In the genomic region with DNA sequence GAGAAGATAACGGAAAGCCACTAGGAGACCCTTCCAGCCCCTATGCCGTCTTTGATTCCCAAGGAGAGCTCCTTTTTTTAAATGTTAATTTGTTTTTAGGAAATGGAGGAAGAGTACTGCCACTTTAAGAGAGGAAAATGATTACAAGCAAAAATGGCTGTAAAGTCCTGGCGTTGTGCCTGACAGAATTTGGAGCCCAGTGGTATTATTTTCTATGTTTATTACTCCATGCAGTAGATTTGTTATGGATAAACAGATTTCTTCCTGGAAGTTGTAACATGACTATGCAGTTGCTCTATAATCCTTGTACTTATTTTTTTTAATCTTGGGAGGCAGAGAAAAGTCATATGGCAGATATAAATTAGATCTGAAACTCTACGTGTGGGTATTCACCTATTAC, we compare ENCODE assay signal across 20 cellular contexts.
"Had no signal": no experiment of that assay in that cellular context is flagged by ENCODE, and none has a peak within 500 bp of the region (broad histone marks: within the 10 kb centered on the region; RNA-seq: fewer than 3 reads in every experiment).

No MANE protein-coding gene starts in this region.

- H3K4me3 ChIP-seq: dorsolateral prefrontal cortex, gastroesophageal sphincter, left lung, lower lobe of right lung, ovary, stomach, thoracic aorta, upper lobe of left lung, vagina had no signal

- H3K36me3 ChIP-seq: left lung, lower lobe of right lung, ovary, stomach, thoracic aorta, upper lobe of left lung, vagina had no signal

- H3K9me3 ChIP-seq: gastroesophageal sphincter, left lung, lower lobe of right lung, ovary, stomach, thoracic aorta, upper lobe of left lung, vagina had no signal

- H3K4me3 Mint-ChIP-seq: naive thymus-derived CD4-positive, alpha-beta T cell had no signal

- H3K36me3 Mint-ChIP-seq: naive thymus-derived CD4-positive, alpha-beta T cell had no signal

- H3K27ac Mint-ChIP-seq: naive thymus-derived CD4-positive, alpha-beta T cell had no signal

- H3K4me1 Mint-ChIP-seq: naive thymus-derived CD4-positive, alpha-beta T cell had no signal

- DNase-seq: cortex of kidney; dorsolateral prefrontal cortex; effector CD8-positive, alpha-beta T cell; foreskin fibroblast; glutamatergic neuron; islet precursor cell; left lung; lower lobe of right lung; mesendoderm; naive thymus-derived CD4-positive, alpha-beta T cell; ovary; right cardiac atrium; small intestine; stimulated activated CD4-positive, alpha-beta T cell treated with anti-CD3 and anti-CD28 coated beads, Interleukin-12 subunit alpha, Interleukin-12 subunit beta, amount 100 ng/mL, for 4 hours; stomach; substantia nigra; upper lobe of left lung had no signal

- H3K27ac ChIP-seq: dorsolateral prefrontal cortex, gastroesophageal sphincter, left lung, lower lobe of right lung, ovary, stomach, thoracic aorta, upper lobe of left lung, vagina had no signal

- H3K4me1 ChIP-seq: left lung, lower lobe of right lung, vagina had no signal

- H3K27me3 ChIP-seq: dorsolateral prefrontal cortex, gastroesophageal sphincter, left lung, ovary, stomach, upper lobe of left lung, vagina had no signal
